In genomic region chr2:241901500-241902351, GRCh38 we compare ENCODE assay signal across 10 cellular contexts. TPM values are rescaled to one million over a fixed set of nuclear protein-coding genes. Genes with fewer than 3 reads are reported as not detected.
DNase-seq lines count a peak whose midpoint lies in the region; ATAC-seq and TF ChIP-seq lines count a peak whose summit lies in the region.
"Had no signal": no experiment of that assay in that cellular context is flagged by ENCODE, and none has a peak within 500 bp of the region (broad histone marks: within the 10 kb centered on the region; RNA-seq: fewer than 3 reads in every experiment).

No MANE protein-coding gene starts in this region.

- TF ChIP-seq CTCF in cardiac muscle cell (IDR thresholded peaks at IDR 0.05; ENCODE audit: low read depth, low read length) (no peak), esophagus squamous epithelium (IDR thresholded peaks at IDR 0.05) (no peak), natural killer cell (IDR thresholded peaks at IDR 0.05) (no peak), vagina (IDR thresholded peaks at IDR 0.05) (no peak), colonic mucosa (IDR thresholded peaks at IDR 0.05) (no peak)

- H3K9ac ChIP-seq in colonic mucosa (ENCODE audit: low read depth in 2 of 2, low read length in 2 of 2) = peak overlapping the region in 1 of 2 donors; percentile 24

- peaks cover 0 to 2% of the 10 kb centered on the region in 2 donors for H3K27me3 Mint-ChIP-seq in natural killer cell (ENCODE audit: low read depth in 2 of 2)

- no peak overlapping the region for H3K27ac Mint-ChIP-seq in natural killer cell

- 39 to 75% methylated on average over 12 to 19 of the region's 54 CpGs for WGBS in esophagus squamous epithelium, 2 donors

- H3K4me1 ChIP-seq in cardiac muscle cell (ENCODE audit: low read depth) = peaks cover 7% of the 10 kb centered on the region
- peaks cover 11 to 42% (median 25%) of the 10 kb centered on the region in 3 donors for H3K4me1 ChIP-seq in esophagus squamous epithelium
- H3K4me1 ChIP-seq in vagina = peaks cover 42% of the 10 kb centered on the region
- no peaks in the 10 kb centered on the region for H3K4me1 ChIP-seq in colonic mucosa

- no peaks in the 10 kb centered on the region for H3K36me3 Mint-ChIP-seq in natural killer cell

- H3K9me3 ChIP-seq in cardiac muscle cell (ENCODE audit: low read depth) = no peaks in the 10 kb centered on the region
- no peaks in the 10 kb centered on the region for H3K9me3 ChIP-seq in esophagus squamous epithelium
- no peaks in the 10 kb centered on the region for H3K9me3 ChIP-seq in vagina
- no peaks in the 10 kb centered on the region for H3K9me3 ChIP-seq in colonic mucosa

- no peaks in the 10 kb centered on the region for H3K4me1 Mint-ChIP-seq in natural killer cell

- intact Hi-C loops in Right ventricle myocardium superior (cut with DNase I) (no loop called here), esophagus squamous epithelium (cut with DNase I) (no loop called here), natural killer cell (cut with micrococcal nuclease) (no loop called here), vagina (cut with DNase I) (no loop called here), colonic mucosa (cut with DNase I) (no loop called here)

- peak; percentile 23 to 78 for DNase-seq in cardiac muscle cell (ENCODE audit: low read depth in 1 of 2, low spot score in 1 of 2)
- DNase-seq in Right ventricle myocardium superior = no peak
- DNase-seq in esophagus squamous epithelium (lab: John Stamatoyannopoulos, UW) = no peak
- DNase-seq in natural killer cell = peak; percentile 5
- DNase-seq in vagina (ENCODE audit: extremely low spot score in 2 of 2) = no peak
- DNase-seq in dedifferentiated amniotic fluid mesenchymal stem cell (ENCODE audit: extremely low spot score) = no peak
- no peak for DNase-seq in NCI-H226
- no peak for DNase-seq in colonic mucosa
- DNase-seq: OCI-M1 had no signal

- ATAC-seq in Right ventricle myocardium superior (ENCODE audit: poor library complexity) (no peak), natural killer cell (no peak)

- H3K27ac ChIP-seq in cardiac muscle cell (peak overlapping the region; percentile 52), esophagus squamous epithelium (peak overlapping the region in 3 of 4 donors; percentile 66 to 87 (median 82)), vagina (peak overlapping the region; percentile 70), colonic mucosa (no peak overlapping the region)
- H3K27ac ChIP-seq: C4-2B had no signal

- TF ChIP-seq POLR2A in esophagus squamous epithelium (IDR thresholded peaks at IDR 0.05) (no peak), vagina (IDR thresholded peaks at IDR 0.05) (no peak)

- H3K27me3 ChIP-seq in cardiac muscle cell = peaks cover 2% of the 10 kb centered on the region
- H3K27me3 ChIP-seq in esophagus squamous epithelium = no peaks in the 10 kb centered on the region
- H3K27me3 ChIP-seq in vagina = no peaks in the 10 kb centered on the region
- H3K27me3 ChIP-seq in colonic mucosa = no peaks in the 10 kb centered on the region

- H3K4me3 Mint-ChIP-seq in natural killer cell = no peak overlapping the region

- H3K36me3 ChIP-seq in cardiac muscle cell = no peaks in the 10 kb centered on the region
- no peaks in the 10 kb centered on the region for H3K36me3 ChIP-seq in esophagus squamous epithelium
- H3K36me3 ChIP-seq in vagina = no peaks in the 10 kb centered on the region
- no peaks in the 10 kb centered on the region for H3K36me3 ChIP-seq in colonic mucosa

- H3K4me3 ChIP-seq in cardiac muscle cell (peak overlapping the region; percentile 7), esophagus squamous epithelium (peak overlapping the region; percentile 15 to 43 (median 34)), vagina (peak overlapping the region; percentile 37 to 42), colonic mucosa (no peak overlapping the region)

- no peaks in the 10 kb centered on the region for H3K9me3 Mint-ChIP-seq in natural killer cell

RNA-seq across cellular contexts. Expression of gene RTP5, which starts 32.2 kb away (rescaled TPM):
- total RNA-seq in cardiac muscle cell (not detected in 2 replicates), Right ventricle myocardium superior (not detected), esophagus squamous epithelium (under 1 TPM in 2 of 4 donors, not detected in 2; 0.12 to 0.19 TPM), natural killer cell (1 to 10 TPM in 1 of 3 donors, under 1 TPM in 2; 0.47 to 1.7 (median 0.68) TPM), vagina (not detected), colonic mucosa (not detected)
- polyA plus RNA-seq in cardiac muscle cell = not detected in 2 replicates

RNA-seq across cellular contexts. Expression of gene PDCD1, which starts 43.0 kb away (rescaled TPM):
- total RNA-seq in cardiac muscle cell (not detected in 2 replicates), Right ventricle myocardium superior (2.0 TPM), esophagus squamous epithelium (1 to 10 TPM; 1.2 to 2.5 (median 1.5) TPM), natural killer cell (under 1 TPM in 1 of 3 donors, not detected in 2; 0.45 TPM), vagina (3.9 TPM), colonic mucosa (under 1 TPM; 0.21 to 0.35 TPM)
- not detected in 2 replicates for polyA plus RNA-seq in cardiac muscle cell

Comparison
In these comparisons a context has a peak if more than half of its experiments do, and no peak if none do; other contexts are left out.
1. DNase-seq: peak in cardiac muscle cell (2 of 2) and natural killer cell (single experiment); none in Right ventricle myocardium superior (single experiment), esophagus squamous epithelium (single experiment), vagina (0 of 2), dedifferentiated amniotic fluid mesenchymal stem cell (single experiment), NCI-H226 (single experiment) and colonic mucosa (single experiment).